1 cellular context compared by ENCODE assay signal in genomic region chr2:27890146-27891062, GRCh38.
TF ChIP-seq lines count a peak whose summit lies in the region.

BABAM2 (plus strand) TSS chr2:27890729; CDS start chr2:27894557, 3,828 bp downstream.
RBKS (minus strand) TSS chr2:27890387; CDS start chr2:27890345, 42 bp downstream.

TF ChIP-seq in GM12878, 131 proteins besides CTCF, POLR2A, EP300 and RAD21 (continued from another document and continues in another):
- TF ChIP-seq MEF2A (IDR thresholded peaks at IDR 0.05; ENCODE audit: insufficient read depth, low read depth, low read length): 0 out of 2 replicates have a peak, but pooled peaks have one; percentile 11
- TF ChIP-seq BCL11A (IDR thresholded peaks at IDR 0.05; ENCODE audit: low read depth, low read length): no peak
- TF ChIP-seq FOXK2 (IDR thresholded peaks at IDR 0.05): peak; percentile 23; the same call in 1 of the 2 replicates
- 0 out of 2 replicates have a peak, but pooled peaks have one; percentile 26 for TF ChIP-seq NFXL1 (IDR thresholded peaks at IDR 0.05; ENCODE audit: borderline replicate concordance)
- no peak for TF ChIP-seq STAT3 (IDR thresholded peaks at IDR 0.05; ENCODE audit: low read depth, low read length)
- TF ChIP-seq YY1 (IDR thresholded peaks at IDR 0.05; ENCODE audit: low read depth, low read length): peak; percentile 71
- TF ChIP-seq IRF3 (IDR thresholded peaks at IDR 0.05): no peak
- peak; percentile 44 for TF ChIP-seq RELB (IDR thresholded peaks at IDR 0.05; ENCODE audit: low read depth)
- TF ChIP-seq ZBTB4 (CRISPR knock-in tag; IDR thresholded peaks at IDR 0.05): 0 out of 2 replicates have a peak, but pooled peaks have one; percentile 38
- TF ChIP-seq ZNF274 (IDR thresholded peaks at IDR 0.05; ENCODE audit: insufficient read depth, insufficient read length): no peak
- no peak for TF ChIP-seq ETV6 (conservative IDR thresholded peaks at IDR 0.05 in 1 of 2, IDR thresholded peaks at IDR 0.05 in 1 of 2; ENCODE audit: borderline replicate concordance in 1 of 2, low read depth in 1 of 2)
- peak; percentile 67; the same call in 1 of the 2 replicates for TF ChIP-seq DPF2 (IDR thresholded peaks at IDR 0.05)
- peak; percentile 88 for TF ChIP-seq GATAD2B (conservative IDR thresholded peaks at IDR 0.05; ENCODE audit: low read depth)
- TF ChIP-seq SREBF1 (IDR thresholded peaks at IDR 0.05; ENCODE audit: low read length): peak; percentile 68
- TF ChIP-seq IKZF2 (IDR thresholded peaks at IDR 0.05): peak in 1 of 2 experiments; percentile 28; a peak in 1 of 4 replicates
- TF ChIP-seq EED (IDR thresholded peaks at IDR 0.05; ENCODE audit: low read depth): 0 out of 2 replicates have a peak, but pooled peaks have one; percentile 14
- TF ChIP-seq ZBTB33 (IDR thresholded peaks at IDR 0.05): peak; percentile 67
- peak; percentile 81; the same call in 1 of the 2 replicates for TF ChIP-seq ESRRA (IDR thresholded peaks at IDR 0.05; ENCODE audit: low read length)
- peak; percentile 78; the same call in 1 of the 2 replicates for TF ChIP-seq MAX (IDR thresholded peaks at IDR 0.05; ENCODE audit: low read depth, low read length)
- peak; percentile 17 for TF ChIP-seq MEF2B (IDR thresholded peaks at IDR 0.05; ENCODE audit: partially characterized antibody, poor library complexity, severe bottlenecking)
- no peak for TF ChIP-seq HDAC2 (IDR thresholded peaks at IDR 0.05)
- peak; percentile 43; the same call in 1 of the 2 replicates for TF ChIP-seq BACH1 (IDR thresholded peaks at IDR 0.05; ENCODE audit: borderline replicate concordance)
- TF ChIP-seq NRF1 (conservative IDR thresholded peaks at IDR 0.05; ENCODE audit: low read depth, low read length): peak; percentile 54
- 0 out of 2 replicates have a peak, but pooled peaks have one; percentile 13 for TF ChIP-seq PAX5 (IDR thresholded peaks at IDR 0.05; ENCODE audit: borderline replicate concordance, low read depth, low read length)
- TF ChIP-seq NR2F1 (conservative IDR thresholded peaks at IDR 0.05): peak; percentile 100
- 0 out of 2 replicates have a peak, but pooled peaks have one; percentile 8 for TF ChIP-seq ZNF24 (IDR thresholded peaks at IDR 0.05)
- TF ChIP-seq CBFB (IDR thresholded peaks at IDR 0.05; ENCODE audit: low read depth): peak; percentile 51; the same call in 1 of the 2 replicates
- peak; percentile 60; the same call in 1 of the 2 replicates for TF ChIP-seq REST (IDR thresholded peaks at IDR 0.05; ENCODE audit: low read depth, low read length)
- peak; percentile 65; the same call in 1 of the 2 replicates for TF ChIP-seq PKNOX1 (IDR thresholded peaks at IDR 0.05)
- TF ChIP-seq RELA (IDR thresholded peaks at IDR 0.05; ENCODE audit: borderline replicate concordance, partially characterized antibody): peak; percentile 74
- no peak; the same call in 1 of the 2 replicates for TF ChIP-seq CREB1 (IDR thresholded peaks at IDR 0.05; ENCODE audit: low read depth)
- TF ChIP-seq NKRF (conservative IDR thresholded peaks at IDR 0.05): peak; percentile 94
- peak; percentile 87 for TF ChIP-seq ZNF592 (IDR thresholded peaks at IDR 0.05)
- peak; percentile 27; the same call in 1 of the 2 replicates for TF ChIP-seq TAF1 (IDR thresholded peaks at IDR 0.05; ENCODE audit: borderline replicate concordance, low read depth, low read length)
- peak; percentile 86 for TF ChIP-seq KLF5 (IDR thresholded peaks at IDR 0.05; ENCODE audit: partially characterized antibody)
- TF ChIP-seq RUNX3 (IDR thresholded peaks at IDR 0.05; ENCODE audit: low read length): peak; percentile 32; the same call in 1 of the 2 replicates
